ENCODE assay signal across 27 cellular contexts in genomic region chr12:55258288-55258687, GRCh38. TPM values are rescaled to one million over a fixed set of nuclear protein-coding genes. Genes with fewer than 3 reads are reported as not detected.
DNase-seq lines count a peak whose midpoint lies in the region; ATAC-seq, FAIRE-seq and TF ChIP-seq lines count a peak whose summit lies in the region.
"Had no signal": no experiment of that assay in that cellular context is flagged by ENCODE, and none has a peak within 500 bp of the region (broad histone marks: within the 10 kb centered on the region; RNA-seq: fewer than 3 reads in every experiment).

No MANE protein-coding gene starts in this region.

- no peak overlapping the region for H4K91ac ChIP-seq in H9 (ENCODE audit: insufficient read length, low read depth, low read length)

- H2BK20ac ChIP-seq in H9 (ENCODE audit: low read depth, low read length, poor library complexity, severe bottlenecking), result no peak overlapping the region

- no peaks in the 10 kb centered on the region for H3K4me1 Mint-ChIP-seq in H9
- H3K4me1 Mint-ChIP-seq: IgD-negative memory B cell, T-cell had no signal

- POLR2A ChIA-PET in K562 (lab: Yijun Ruan, JAX), result no interaction called here

- FAIRE-seq in K562 (lab: Jason Lieb, UNC), result no peak
- FAIRE-seq: A549, GM18507 had no signal

- no peak overlapping the region for H3K56ac ChIP-seq in H9 (ENCODE audit: insufficient read length, low read depth, low read length)

- no peak for TF ChIP-seq CTCF in K562 (IDR thresholded peaks at IDR 0.05 in 2 of 3, conservative IDR thresholded peaks at IDR 0.05 in 1 of 3; ENCODE audit: insufficient read depth in 2 of 3, low read depth in 1 of 3, low read length in 3 of 3)
- TF ChIP-seq CTCF in H9 (conservative IDR thresholded peaks at IDR 0.05), result no peak

- no peaks in the 10 kb centered on the region for H3K9me3 Mint-ChIP-seq in H9
- H3K9me3 Mint-ChIP-seq: CD8-positive, alpha-beta T cell; IgD-negative memory B cell; T-cell; T-helper 2 cell treated with Interferon-gamma antibody and Interleukin-4, amounts not matched to agents 5 μg/mL and 100 μg/mL, for 36 hours had no signal

- H3K4me3 Mint-ChIP-seq in H9, result no peak overlapping the region
- H3K4me3 Mint-ChIP-seq: CD8-positive, alpha-beta T cell; IgD-negative memory B cell; T-cell; T-helper 2 cell treated with Interferon-gamma antibody and Interleukin-4, amounts not matched to agents 5 μg/mL and 100 μg/mL, for 36 hours had no signal

- H3K79me2 ChIP-seq in K562 (ENCODE audit: control insufficient read depth, insufficient read depth, low read length) (no peaks in the 10 kb centered on the region), H9 (ENCODE audit: insufficient read depth, low read length) (no peaks in the 10 kb centered on the region)

- H3K79me1 ChIP-seq in H9 (ENCODE audit: insufficient read depth, low read depth, low read length, poor library complexity, severe bottlenecking), result no peaks in the 10 kb centered on the region

- no peaks in the 10 kb centered on the region for H3K9me1 ChIP-seq in K562 (ENCODE audit: control insufficient read depth, insufficient read depth, low read length)

- CTCF ChIA-PET in K562 (lab: Yijun Ruan, JAX; ENCODE audit: low intra/inter-chr PET ratio), result no interaction called here

- no peak for TF ChIP-seq EP300 in K562 (IDR thresholded peaks at IDR 0.05; ENCODE audit: low read length)

- no peak overlapping the region for H3K9ac ChIP-seq in K562 (ENCODE audit: insufficient read depth in 1 of 2, low read depth in 2 of 2, low read length in 2 of 2)
- no peak overlapping the region for H3K9ac ChIP-seq in H9 (ENCODE audit: extremely low read depth, insufficient read length, low read length)
- H3K9ac ChIP-seq: BLaER1 treated with 17β-estradiol and CSF1 and Interleukin-3, amounts not matched to agents 10 nM and 100 nM; GM23248 had no signal

- no peak overlapping the region for H3K18ac ChIP-seq in H9 (ENCODE audit: insufficient read length, low read depth, low read length)

- H3K4ac ChIP-seq in H9 (ENCODE audit: low read depth, low read length), result no peak overlapping the region

- no peak overlapping the region for H2BK12ac ChIP-seq in H9 (ENCODE audit: insufficient read length, low read depth, low read length)

- H3K23ac ChIP-seq in H9 (ENCODE audit: insufficient read length, low read depth, low read length), result no peak overlapping the region

- DNase-seq in NCI-H1436 (lab: John Stamatoyannopoulos, UW) (peak; percentile 6), NCI-H146 (lab: John Stamatoyannopoulos, UW) (peak; percentile 58), NCI-H510A treated with DMSO at 0.1 percent for 48 hours (lab: John Stamatoyannopoulos, UW) (peak; percentile 78), K562 (ENCODE audit: extremely low read depth in 1 of 4, low spot score in 3 of 4) (no peak), H9 (no peak)
- DNase-seq: AML-193; CD8-positive, alpha-beta T cell; DMS 273 treated with DMSO at 0.1 percent for 48 hours; GM23248; H7; NCI-H1092; NCI-H1417 treated with DMSO at 0.1 percent for 48 hours; NCI-H2081; NCI-H226; NCI-H524; NCI-H82; Right ventricle myocardium superior; RPMI8226; T-cell had no signal

- H3K14ac ChIP-seq in H9 (ENCODE audit: insufficient read depth, low read length), result no peak overlapping the region

- 0% methylated on average over 2 of the region's 2 CpGs for WGBS in K562 (ENCODE audit: insufficient coverage, low coverage, missing lambda C conversion rate)
- no CpG with 5 or more reads among the region's 2 CpGs for WGBS in H9 (ENCODE audit: extremely low coverage, insufficient read length, low lambda C conversion rate)

- intact Hi-C loops in K562 (cut with micrococcal nuclease), result no loop called here

- H3K4me1 ChIP-seq in K562 (replicated peaks in 1 of 2; ENCODE audit: control insufficient read depth in 2 of 2, insufficient read depth in 2 of 2, low read length in 2 of 2) (no peaks in the 10 kb centered on the region), H9 (ENCODE audit: insufficient read depth, low read length) (no peaks in the 10 kb centered on the region)
- H3K4me1 ChIP-seq: A549; BLaER1 treated with 17β-estradiol and CSF1 and Interleukin-3, amounts not matched to agents 10 nM and 100 nM; SJSA1 had no signal

- no peak overlapping the region for H2AK5ac ChIP-seq in H9 (ENCODE audit: insufficient read length, low read length)

- H3K27me3 Mint-ChIP-seq in H9 (ENCODE audit: low read depth), result no peaks in the 10 kb centered on the region

- no peak overlapping the region for H3K27ac Mint-ChIP-seq in H9
- H3K27ac Mint-ChIP-seq: CD8-positive, alpha-beta T cell; IgD-negative memory B cell; T-cell; T-helper 2 cell treated with Interferon-gamma antibody and Interleukin-4, amounts not matched to agents 5 μg/mL and 100 μg/mL, for 36 hours had no signal

- H4K5ac ChIP-seq in H9 (ENCODE audit: insufficient read length, low read depth, low read length), result no peak overlapping the region

- ATAC-seq in K562 (no peak), HG02938 (IDR thresholded peaks at IDR 0.05; ENCODE audit: unreplicated experiment) (no peak), HG02852 (IDR thresholded peaks at IDR 0.05; ENCODE audit: unreplicated experiment) (no peak)
- ATAC-seq: A549; CD8-positive, alpha-beta T cell; T-cell had no signal

- H4K20me1 ChIP-seq in K562 (replicated peaks; ENCODE audit: control insufficient read depth, insufficient read depth, low read length), result no peaks in the 10 kb centered on the region
- no peaks in the 10 kb centered on the region for H4K20me1 ChIP-seq in H9 (ENCODE audit: control insufficient read depth, insufficient read depth, insufficient read length)
- H4K20me1 ChIP-seq: BLaER1 treated with 17β-estradiol and CSF1 and Interleukin-3, amounts not matched to agents 10 nM and 100 nM had no signal

- no peak overlapping the region for H3K4me3 ChIP-seq in K562
- H3K4me3 ChIP-seq: A549; BLaER1 treated with 17β-estradiol and CSF1 and Interleukin-3, amounts not matched to agents 10 nM and 100 nM; GM23248; SJSA1 had no signal

- H3K27ac ChIP-seq in K562 (ENCODE audit: extremely low read depth, low read depth, low read length) (no peak overlapping the region), H9 (ENCODE audit: insufficient read length, low read depth, low read length) (no peak overlapping the region)
- H3K27ac ChIP-seq: A549; BLaER1 treated with 17β-estradiol and CSF1 and Interleukin-3, amounts not matched to agents 10 nM and 100 nM; GM23248; SJSA1 had no signal

- H3K27me3 ChIP-seq in K562 (ENCODE audit: control insufficient read depth in 2 of 2, insufficient read depth in 2 of 2, low read length in 2 of 2), result no peaks in the 10 kb centered on the region
- H3K27me3 ChIP-seq in H9 (ENCODE audit: insufficient read depth, low read length), result no peaks in the 10 kb centered on the region
- H3K27me3 ChIP-seq: BLaER1 treated with 17β-estradiol and CSF1 and Interleukin-3, amounts not matched to agents 10 nM and 100 nM had no signal

- TF ChIP-seq RAD21 in K562 (CRISPR knock-in tag; conservative IDR thresholded peaks at IDR 0.05 in 1 of 2, IDR thresholded peaks at IDR 0.05 in 1 of 2), result no peak

- no peak overlapping the region for H2BK5ac ChIP-seq in H9 (ENCODE audit: insufficient read length, low read length)

- H2BK15ac ChIP-seq in H9 (ENCODE audit: low read depth, low read length), result no peak overlapping the region

- H3K4me2 ChIP-seq in K562 (ENCODE audit: insufficient read depth, low read length) (no peak overlapping the region), H9 (ENCODE audit: insufficient read depth, insufficient read length, low read length) (no peak overlapping the region)
- H3K4me2 ChIP-seq: A549; BLaER1 treated with 17β-estradiol and CSF1 and Interleukin-3, amounts not matched to agents 10 nM and 100 nM had no signal

- H3K9me3 ChIP-seq in K562 (replicated peaks; ENCODE audit: control insufficient read depth, insufficient read depth, low read depth, low read length) (no peaks in the 10 kb centered on the region), H9 (ENCODE audit: control insufficient read depth, low read depth, low read length) (no peaks in the 10 kb centered on the region)
- H3K9me3 ChIP-seq: A549; BLaER1 treated with 17β-estradiol and CSF1 and Interleukin-3, amounts not matched to agents 10 nM and 100 nM; SJSA1 had no signal

- H3K23me2 ChIP-seq in H9 (ENCODE audit: insufficient read length, low read depth, low read length, poor library complexity, severe bottlenecking), result no peaks in the 10 kb centered on the region

- H2AFZ ChIP-seq in K562 (ENCODE audit: low read depth, low read length) (no peak overlapping the region), H9 (ENCODE audit: low read length) (no peak overlapping the region)
- H2AFZ ChIP-seq: GM23248 had no signal

- H3K36me3 Mint-ChIP-seq in H9 (ENCODE audit: insufficient read depth in 1 of 3, low read depth in 3 of 3), result no peaks in the 10 kb centered on the region
- H3K36me3 Mint-ChIP-seq: CD8-positive, alpha-beta T cell; IgD-negative memory B cell; T-cell had no signal

- TF ChIP-seq POLR2A in K562 (conservative IDR thresholded peaks at IDR 0.05), result no peak

- H2BK120ac ChIP-seq in H9 (ENCODE audit: low read depth, low read length, poor library complexity, severe bottlenecking), result no peak overlapping the region

- no peak overlapping the region for H3T11ph ChIP-seq in H9 (ENCODE audit: low read length)

- H4K8ac ChIP-seq in H9 (replicated peaks; ENCODE audit: insufficient read length, low read depth, low read length), result no peak overlapping the region

- no peaks in the 10 kb centered on the region for H3K36me3 ChIP-seq in K562 (ENCODE audit: control insufficient read depth, insufficient read depth, low read length)
- H3K36me3 ChIP-seq: BLaER1 treated with 17β-estradiol and CSF1 and Interleukin-3, amounts not matched to agents 10 nM and 100 nM; SJSA1 had no signal

- in situ Hi-C loops in K562 (cut with MboI), result no loop called here

- no TSS peak for BruUV-seq in K562 (replicated peaks; lab: Mats Ljungman, UMichigan)

RNA-seq across cellular contexts. Expression of gene OR6C74, which starts 13.9 kb away (rescaled TPM):
- total RNA-seq in K562 (2011; cell fraction: chromatin; rRNA removed; ENCODE audit: low replicate concordance), result not detected in 2 replicates
- not detected in 2 replicates for total RNA-seq in K562 (2011; cell fraction: nucleolus; rRNA removed)
- not detected in 2 replicates for total RNA-seq in K562 (2011; cell fraction: nucleoplasm; rRNA removed)
- total RNA-seq in K562 (2014; rRNA removed) (not detected in 2 replicates), K562 (2014; rRNA removed; fragmentation: Illumina TruSeq; extraction: Trizol) (not detected in 2 replicates), K562 (2015; rRNA removed; fragmentation: Illumina TruSeq; extraction: Trizol) (not detected in 2 replicates), K562 (2021) (not detected in 2 replicates), H9 (2021) (not detected in 2 replicates)
- polyA plus RNA-seq in K562 (2011; rRNA removed) (not detected in 2 replicates), K562 (2014; fragmentation: Illumina TruSeq; extraction: Trizol) (not detected in 2 replicates), K562 (2014; fragmentation: Nextera tagmentation; extraction: Ambion mirVana) (not detected), K562 (2014; rRNA removed) (not detected in 2 replicates)
- not detected in 2 replicates for polyA plus RNA-seq in K562 (2011; cell fraction: cytosol; rRNA removed)
- not detected in 2 replicates for polyA plus RNA-seq in K562 (2011; cell fraction: nucleus; rRNA removed)
- polyA plus RNA-seq in K562 (2012), result not detected in 2 replicates
- polyA minus RNA-seq in K562 (2011; rRNA and poly(A)+ RNA removed), result not detected in 2 replicates
- not detected in 2 replicates for polyA minus RNA-seq in K562 (2011; cell fraction: cytosol; rRNA and poly(A)+ RNA removed)
- not detected in 2 replicates for polyA minus RNA-seq in K562 (2011; cell fraction: nucleus; rRNA and poly(A)+ RNA removed)
- total RNA-seq: CD8-positive, alpha-beta T cell; GM23248; H7; Right ventricle myocardium superior; SJSA1; T-cell had no signal
- polyA plus RNA-seq: A549, GM23248, IgD-negative memory B cell had no signal

RNA-seq across cellular contexts. Expression of gene OR10A7, which starts 37.5 kb away (rescaled TPM):
- total RNA-seq in K562 (2011; cell fraction: chromatin; rRNA removed; ENCODE audit: low replicate concordance), result not detected in 2 replicates
- total RNA-seq in K562 (2011; cell fraction: nucleolus; rRNA removed), result not detected in 2 replicates
- not detected in 2 replicates for total RNA-seq in K562 (2011; cell fraction: nucleoplasm; rRNA removed)
- not detected in 2 replicates for total RNA-seq in K562 (2014; rRNA removed)
- total RNA-seq in K562 (2014; rRNA removed; fragmentation: Illumina TruSeq; extraction: Trizol), result not detected in 2 replicates
- not detected in 2 replicates for total RNA-seq in K562 (2015; rRNA removed; fragmentation: Illumina TruSeq; extraction: Trizol)
- total RNA-seq in K562 (2021), result not detected in 2 replicates
- not detected in 2 replicates for polyA plus RNA-seq in K562 (2011; rRNA removed)
- not detected in 2 replicates for polyA plus RNA-seq in K562 (2011; cell fraction: cytosol; rRNA removed)
- polyA plus RNA-seq in K562 (2011; cell fraction: nucleus; rRNA removed), result not detected in 2 replicates
- polyA plus RNA-seq in K562 (2012), result not detected in 2 replicates
- polyA plus RNA-seq in K562 (2014; fragmentation: Illumina TruSeq; extraction: Trizol), result not detected in 2 replicates
- not detected for polyA plus RNA-seq in K562 (2014; fragmentation: Nextera tagmentation; extraction: Ambion mirVana)
- polyA plus RNA-seq in K562 (2014; rRNA removed), result not detected in 2 replicates
- not detected in 2 replicates for polyA minus RNA-seq in K562 (2011; rRNA and poly(A)+ RNA removed)
- not detected in 2 replicates for polyA minus RNA-seq in K562 (2011; cell fraction: cytosol; rRNA and poly(A)+ RNA removed)
- not detected in 2 replicates for polyA minus RNA-seq in K562 (2011; cell fraction: nucleus; rRNA and poly(A)+ RNA removed)
- not detected in 2 replicates for total RNA-seq in H9 (2021)
- total RNA-seq: CD8-positive, alpha-beta T cell; GM23248; H7; Right ventricle myocardium superior; SJSA1; T-cell had no signal
- polyA plus RNA-seq: A549, GM23248, IgD-negative memory B cell had no signal

RNA-seq across cellular contexts. Expression of gene OR6C6, which starts 38.1 kb away (rescaled TPM):
- not detected in 2 replicates for total RNA-seq in K562 (2011; cell fraction: chromatin; rRNA removed; ENCODE audit: low replicate concordance)
- not detected in 2 replicates for total RNA-seq in K562 (2011; cell fraction: nucleolus; rRNA removed)
- not detected in 2 replicates for total RNA-seq in K562 (2011; cell fraction: nucleoplasm; rRNA removed)
- total RNA-seq in K562 (2014; rRNA removed) (not detected in 2 replicates), K562 (2014; rRNA removed; fragmentation: Illumina TruSeq; extraction: Trizol) (not detected in 2 replicates), K562 (2015; rRNA removed; fragmentation: Illumina TruSeq; extraction: Trizol) (not detected in 2 replicates), K562 (2021) (not detected in 2 replicates), H9 (2021) (not detected in 2 replicates)
- polyA plus RNA-seq in K562 (2011; rRNA removed) (not detected in 2 replicates), K562 (2014; fragmentation: Illumina TruSeq; extraction: Trizol) (not detected in 2 replicates), K562 (2014; fragmentation: Nextera tagmentation; extraction: Ambion mirVana) (not detected), K562 (2014; rRNA removed) (not detected in 2 replicates)
- not detected in 2 replicates for polyA plus RNA-seq in K562 (2011; cell fraction: cytosol; rRNA removed)
- not detected in 2 replicates for polyA plus RNA-seq in K562 (2011; cell fraction: nucleus; rRNA removed)
- polyA plus RNA-seq in K562 (2012), result not detected in 2 replicates
- polyA minus RNA-seq in K562 (2011; rRNA and poly(A)+ RNA removed), result not detected in 2 replicates
- not detected in 2 replicates for polyA minus RNA-seq in K562 (2011; cell fraction: cytosol; rRNA and poly(A)+ RNA removed)
- not detected in 2 replicates for polyA minus RNA-seq in K562 (2011; cell fraction: nucleus; rRNA and poly(A)+ RNA removed)
- total RNA-seq: CD8-positive, alpha-beta T cell; GM23248; H7; Right ventricle myocardium superior; SJSA1; T-cell had no signal
- polyA plus RNA-seq: A549, GM23248, IgD-negative memory B cell had no signal

RNA-seq across cellular contexts. Expression of gene OR6C1, which starts 55.9 kb away (rescaled TPM):
- not detected in 2 replicates for total RNA-seq in K562 (2011; cell fraction: chromatin; rRNA removed; ENCODE audit: low replicate concordance)
- total RNA-seq in K562 (2011; cell fraction: nucleolus; rRNA removed), result not detected in 2 replicates
- total RNA-seq in K562 (2011; cell fraction: nucleoplasm; rRNA removed), result not detected in 2 replicates
- total RNA-seq in K562 (2014; rRNA removed) (not detected in 2 replicates), K562 (2014; rRNA removed; fragmentation: Illumina TruSeq; extraction: Trizol) (not detected in 2 replicates), K562 (2015; rRNA removed; fragmentation: Illumina TruSeq; extraction: Trizol) (not detected in 2 replicates), K562 (2021) (not detected in 2 replicates), H9 (2021) (not detected in 2 replicates)
- polyA plus RNA-seq in K562 (2011; rRNA removed) (not detected in 2 replicates), K562 (2014; fragmentation: Illumina TruSeq; extraction: Trizol) (not detected in 2 replicates), K562 (2014; fragmentation: Nextera tagmentation; extraction: Ambion mirVana) (not detected), K562 (2014; rRNA removed) (not detected in 2 replicates)
- not detected in 2 replicates for polyA plus RNA-seq in K562 (2011; cell fraction: cytosol; rRNA removed)
- polyA plus RNA-seq in K562 (2011; cell fraction: nucleus; rRNA removed), result not detected in 2 replicates
- polyA plus RNA-seq in K562 (2012), result not detected in 2 replicates
- not detected in 2 replicates for polyA minus RNA-seq in K562 (2011; rRNA and poly(A)+ RNA removed)
- polyA minus RNA-seq in K562 (2011; cell fraction: cytosol; rRNA and poly(A)+ RNA removed), result not detected in 2 replicates
- not detected in 2 replicates for polyA minus RNA-seq in K562 (2011; cell fraction: nucleus; rRNA and poly(A)+ RNA removed)
- total RNA-seq: CD8-positive, alpha-beta T cell; GM23248; H7; Right ventricle myocardium superior; SJSA1; T-cell had no signal
- polyA plus RNA-seq: A549, GM23248, IgD-negative memory B cell had no signal

Comparison
In these comparisons a context has a peak if more than half of its experiments do, and no peak if none do; other contexts are left out.
1. DNase-seq: peak in NCI-H1436 (single experiment), NCI-H146 (single experiment) and NCI-H510A treated with DMSO at 0.1 percent for 48 hours (single experiment); none in K562 (0 of 4) and H9 (single experiment).